In the genomic region with DNA sequence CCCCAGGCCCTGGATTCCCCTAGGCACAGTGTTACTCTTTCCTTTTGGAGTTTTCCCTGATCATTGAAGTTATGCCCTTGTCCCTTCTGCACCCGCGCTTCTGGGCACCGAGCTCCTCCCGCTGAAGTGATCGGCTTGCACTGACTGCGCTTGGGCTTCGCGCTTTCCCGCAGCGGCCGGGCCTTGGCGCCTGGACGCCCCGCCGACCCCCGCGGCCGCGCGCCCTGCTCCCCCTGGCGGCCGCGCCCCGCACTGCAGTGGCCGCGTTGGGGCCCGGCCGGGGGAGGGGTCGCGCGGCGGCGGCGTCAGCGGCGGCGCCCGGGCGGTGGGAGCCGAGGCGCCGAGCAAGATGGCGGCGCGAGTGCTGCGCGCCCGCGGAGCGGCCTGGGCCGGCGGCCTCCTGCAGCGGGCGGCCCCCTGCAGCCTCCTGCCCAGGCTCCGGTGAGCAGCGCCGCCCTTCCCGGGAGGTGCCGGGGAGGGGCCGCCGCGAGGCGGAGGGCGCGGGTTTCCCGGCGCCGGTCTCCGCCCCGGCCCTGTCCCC, we compare ENCODE assay signal across 7 cellular contexts. TPM values are rescaled to one million over a fixed set of nuclear protein-coding genes. Genes with fewer than 3 reads are reported as not detected.
DNase-seq lines count a peak whose midpoint lies in the region; ATAC-seq, FAIRE-seq and TF ChIP-seq lines count a peak whose summit lies in the region.

NIPSNAP2 (plus strand) TSS at position 325 of the 541 bp plus-strand sequence; CDS start at position 350, 25 bp downstream.

- H3K9ac ChIP-seq in iPS-18a (ENCODE audit: low read length) (peak within 1 kb of the TSS; percentile 86), skeletal muscle satellite cell (ENCODE audit: low read depth, low read length) (peak within 1 kb of the TSS; percentile 94)

- 0 to 1% methylated on average over 2 to 50 of the region's 70 CpGs for WGBS in body of pancreas, 2 donors

- TF ChIP-seq POLR2A in GM12892 (IDR thresholded peaks at IDR 0.05; ENCODE audit: low read depth, low read length) (peak; percentile 86), body of pancreas (IDR thresholded peaks at IDR 0.05) (peak in 1 of 3 donors; percentile 34)

- H3K27me3 ChIP-seq in body of pancreas, result no peaks in the 10 kb centered on the region
- H3K27me3 ChIP-seq in iPS-18a (ENCODE audit: control insufficient read depth, insufficient read depth, low read length), result peaks cover 11% of the 10 kb centered on the region
- H3K27me3 ChIP-seq in skeletal muscle satellite cell (ENCODE audit: control insufficient read depth, insufficient read depth, low read length), result no peaks in the 10 kb centered on the region

- ATAC-seq in body of pancreas, result peak; percentile 84

- peak; percentile 71 for FAIRE-seq in GM12892 (lab: Jason Lieb, UNC)

- peak within 1 kb of the TSS; percentile 64 for H3K4me3 ChIP-seq in HFF-Myc (replicated peaks; ENCODE audit: low read depth, low read length)
- H3K4me3 ChIP-seq in body of pancreas, result peak within 1 kb of the TSS; percentile 41 to 44
- H3K4me3 ChIP-seq in iPS-18a (ENCODE audit: low read length), result peak within 1 kb of the TSS; percentile 88
- peak within 1 kb of the TSS; percentile 92 for H3K4me3 ChIP-seq in skeletal muscle satellite cell (ENCODE audit: low read length)

- intact Hi-C loops in body of pancreas (cut with DNase I), result loop anchor here (10.0 kb wide), 1 partner anchor 320 kb away; no protein-coding TSS in a partner anchor

- DNase-seq in GM12892 (ENCODE audit: insufficient read length) (peak; percentile 72), HFF-Myc (ENCODE audit: extremely low read depth, low read depth) (no peak), MV-4-11 (lab: John Stamatoyannopoulos, UW) (peak; percentile 31), T-helper 9 cell (peak; percentile 63), body of pancreas (peak; percentile 57 to 68 (median 62))

- H3K27ac ChIP-seq in body of pancreas, result peak within 1 kb of the TSS; percentile 92 to 96 (median 94)
- H3K27ac ChIP-seq in iPS-18a (ENCODE audit: low read length), result no peak within 1 kb of the TSS

- H3K4me1 ChIP-seq in body of pancreas, result peaks cover 27% of the 10 kb centered on the region
- H3K4me1 ChIP-seq in iPS-18a (ENCODE audit: control insufficient read depth, low read depth, low read length), result no peaks in the 10 kb centered on the region
- peaks cover 12% of the 10 kb centered on the region for H3K4me1 ChIP-seq in skeletal muscle satellite cell (ENCODE audit: control insufficient read depth, insufficient read depth, low read length)

- H3K36me3 ChIP-seq in body of pancreas (replicated peaks in 1 of 2; ENCODE audit: insufficient read depth in 1 of 2, low read depth in 2 of 2), result no peaks in the 10 kb centered on the region
- no peaks in the 10 kb centered on the region for H3K36me3 ChIP-seq in iPS-18a (ENCODE audit: control insufficient read depth, low read depth, low read length)
- H3K36me3 ChIP-seq in skeletal muscle satellite cell (ENCODE audit: insufficient read depth, low read length), result peaks cover 8% of the 10 kb centered on the region

- H3K9me3 ChIP-seq in body of pancreas, result no peaks in the 10 kb centered on the region
- H3K9me3 ChIP-seq in iPS-18a (ENCODE audit: control insufficient read depth, low read depth, low read length), result no peaks in the 10 kb centered on the region
- no peaks in the 10 kb centered on the region for H3K9me3 ChIP-seq in skeletal muscle satellite cell (replicated peaks; ENCODE audit: low read length)

- H3K4me2 ChIP-seq in skeletal muscle satellite cell (ENCODE audit: low read length), result peak within 1 kb of the TSS; percentile 98

- TF ChIP-seq CTCF in HFF-Myc (IDR thresholded peaks at IDR 0.05; ENCODE audit: low read depth, low read length, missing control alignments) (peak; percentile 5), body of pancreas (IDR thresholded peaks at IDR 0.05) (peak in 5 of 7 experiments; percentile 5 to 99 (median 83))

RNA-seq across cellular contexts. Expression of gene NIPSNAP2, which starts in this region (rescaled TPM):
- polyA plus RNA-seq in GM12892 (2012; ENCODE audit: missing spikeins), result 55.2 TPM
- 10 to 100 TPM; 42.5 to 51.6 TPM for total RNA-seq in body of pancreas
- total RNA-seq in skeletal muscle satellite cell (2012; rRNA removed), result 36.8 and 38.0 TPM in 2 replicates
